14 cellular contexts compared by ENCODE assay signal in genomic region chr10:13865758-13866491, GRCh38.
DNase-seq lines count a peak whose midpoint lies in the region; ATAC-seq and TF ChIP-seq lines count a peak whose summit lies in the region.
"Had no signal": no experiment of that assay in that cellular context is flagged by ENCODE, and none has a peak within 500 bp of the region (broad histone marks: within the 10 kb centered on the region; RNA-seq: fewer than 3 reads in every experiment).

No MANE protein-coding gene starts in this region.

- 63% methylated on average over 12 of the region's 12 CpGs for WGBS in heart right ventricle, 2 donors

- TF ChIP-seq RAD21 in HCT116 (IDR thresholded peaks at IDR 0.05; ENCODE audit: low read depth): no peak

- POLR2A ChIA-PET in HCT116 (lab: Charles Lee): no interaction called here
- POLR2A ChIA-PET in WTC11 (lab: Charles Lee): no interaction called here

- RAD21 ChIA-PET in HCT116 (lab: Charles Lee; ENCODE audit: low non-redundant PET in 1 of 2, low total read pairs in 2 of 2, uncharacterized antibody in 2 of 2, unreplicated experiment in 2 of 2): no interaction called here

- CTCF ChIA-PET in HCT116 (lab: Charles Lee) (no interaction called here), WTC11 (lab: Charles Lee) (no interaction called here)

- no peaks in the 10 kb centered on the region for H3K27me3 Mint-ChIP-seq in WTC11 (ENCODE audit: low read depth)
- H3K27me3 Mint-ChIP-seq: stimulated activated naive CD8-positive, alpha-beta T cell treated with anti-CD3 and anti-CD28 coated beads, Interleukin-15, Interleukin-2, amounts not matched to agents 100 ng/mL and 50 ng/mL, for 24 hours had no signal

- peak overlapping the region; percentile 93 for H3K27ac Mint-ChIP-seq in WTC11
- H3K27ac Mint-ChIP-seq: activated CD8-positive, alpha-beta memory T cell treated with anti-CD3 and anti-CD28 coated beads, Interleukin-2, amount 10 ng/mL, durations not matched to agents 7 days and 5 days; stimulated activated naive CD8-positive, alpha-beta T cell treated with anti-CD3 and anti-CD28 coated beads, Interleukin-15, Interleukin-2, amounts not matched to agents 100 ng/mL and 50 ng/mL, for 24 hours had no signal

- no peaks in the 10 kb centered on the region for H4K20me1 ChIP-seq in HCT116 (ENCODE audit: insufficient read depth)

- H3K4me3 ChIP-seq in HCT116 (replicated peaks in 1 of 2; ENCODE audit: low read depth in 1 of 2, low read length in 2 of 2): peak overlapping the region; percentile 13 to 47
- H3K4me3 ChIP-seq in heart right ventricle: peak overlapping the region in 4 of 10 donors; percentile 2 to 20 (median 9)
- H3K4me3 ChIP-seq in skeletal muscle cell (ENCODE audit: low read depth, low read length): no peak overlapping the region
- H3K4me3 ChIP-seq: SK-N-MC had no signal

- H3K4me3 Mint-ChIP-seq in WTC11: no peak overlapping the region
- H3K4me3 Mint-ChIP-seq: activated CD8-positive, alpha-beta memory T cell treated with anti-CD3 and anti-CD28 coated beads, Interleukin-2, amount 10 ng/mL, durations not matched to agents 7 days and 5 days; stimulated activated naive CD8-positive, alpha-beta T cell treated with anti-CD3 and anti-CD28 coated beads, Interleukin-15, Interleukin-2, amounts not matched to agents 100 ng/mL and 50 ng/mL, for 24 hours had no signal

- peaks cover 32% of the 10 kb centered on the region for H3K4me1 Mint-ChIP-seq in WTC11
- H3K4me1 Mint-ChIP-seq: activated CD8-positive, alpha-beta memory T cell treated with anti-CD3 and anti-CD28 coated beads, Interleukin-2, amount 10 ng/mL, durations not matched to agents 7 days and 5 days had no signal

- H3K36me3 ChIP-seq in HCT116 (ENCODE audit: control insufficient read depth in 1 of 2, insufficient read depth in 2 of 2, low read length in 2 of 2): no peaks in the 10 kb centered on the region
- H3K36me3 ChIP-seq in heart right ventricle: no peaks in the 10 kb centered on the region

- peaks cover 18 to 19% of the 10 kb centered on the region in 2 experiments for H3K4me1 ChIP-seq in HCT116 (ENCODE audit: control insufficient read depth in 1 of 2, insufficient read depth in 2 of 2, low read length in 2 of 2)
- H3K4me1 ChIP-seq in heart right ventricle: peaks cover 0 to 50% (median 29%) of the 10 kb centered on the region in 9 donors

- H3K27ac ChIP-seq in HCT116 (ENCODE audit: low read depth, low read length): peak overlapping the region; percentile 23; the same call in 1 of the 2 replicates
- H3K27ac ChIP-seq in heart right ventricle: peak overlapping the region; percentile 10 to 85 (median 67)
- H3K27ac ChIP-seq: SK-N-MC had no signal

- TF ChIP-seq POLR2A in HCT116 (IDR thresholded peaks at IDR 0.05; ENCODE audit: borderline replicate concordance, extremely low read depth, insufficient read depth, insufficient read length): no peak

- DNase-seq in HCT116 (ENCODE audit: low read depth, low spot score) (peak; percentile 21), WTC11 (ENCODE audit: low spot score) (no peak), heart right ventricle (peak; percentile 32 to 49), skeletal muscle cell (ENCODE audit: low read depth) (peak; percentile 52), superior temporal gyrus (ENCODE audit: extremely low spot score) (no peak), NOMO-1 treated with dmso at 0.1 percent for 144 hours (lab: John Stamatoyannopoulos, UW; ENCODE audit: unreplicated experiment) (no peak)
- DNase-seq: activated CD8-positive, alpha-beta memory T cell treated with anti-CD3 and anti-CD28 coated beads, Interleukin-2, amount 10 ng/mL, durations not matched to agents 7 days and 5 days; central memory CD4-positive, alpha-beta T cell; left colon; NCI-H1694 had no signal

- H3K9me2 ChIP-seq in HCT116 (ENCODE audit: insufficient read depth): no peaks in the 10 kb centered on the region

- peak overlapping the region; percentile 75 for H2AFZ ChIP-seq in HCT116 (ENCODE audit: low read depth, low read length, poor library complexity, severe bottlenecking)

- intact Hi-C loops in HCT116 (cut with micrococcal nuclease): no loop called here
- intact Hi-C loops in heart right ventricle (cut with DNase I): no loop called here

- ATAC-seq in HCT116 (peak; percentile 91), WTC11 (peak; percentile 90), heart right ventricle (peak; percentile 73 to 89 (median 82)), GM21390 (IDR thresholded peaks at IDR 0.05; ENCODE audit: unreplicated experiment) (no peak), HG02759 (IDR thresholded peaks at IDR 0.05; ENCODE audit: unreplicated experiment) (no peak)
- ATAC-seq: activated CD8-positive, alpha-beta memory T cell treated with anti-CD3 and anti-CD28 coated beads, Interleukin-2, amount 10 ng/mL, durations not matched to agents 7 days and 5 days; left colon had no signal

- H3K4me2 ChIP-seq in HCT116 (ENCODE audit: low read length): peak overlapping the region; percentile 84

- H3K79me2 ChIP-seq in HCT116 (ENCODE audit: insufficient read depth, low read length): no peaks in the 10 kb centered on the region

- peak overlapping the region; percentile 13; the same call in 1 of the 2 replicates for H3K9ac ChIP-seq in HCT116 (ENCODE audit: low read length)

- TF ChIP-seq CTCF in HCT116 (IDR thresholded peaks at IDR 0.05 in 2 of 3, conservative IDR thresholded peaks at IDR 0.05 in 1 of 3; ENCODE audit: borderline replicate concordance in 1 of 3, insufficient read depth in 1 of 3, low read depth in 2 of 3, low read length in 2 of 3) (no peak), WTC11 (IDR thresholded peaks at IDR 0.05) (no peak), heart right ventricle (IDR thresholded peaks at IDR 0.05) (no peak)

- no peaks in the 10 kb centered on the region for H3K36me3 Mint-ChIP-seq in WTC11
- H3K36me3 Mint-ChIP-seq: activated CD8-positive, alpha-beta memory T cell treated with anti-CD3 and anti-CD28 coated beads, Interleukin-2, amount 10 ng/mL, durations not matched to agents 7 days and 5 days had no signal

- no peaks in the 10 kb centered on the region for H3K27me3 ChIP-seq in HCT116 (ENCODE audit: insufficient read depth, low read length)
- H3K27me3 ChIP-seq in heart right ventricle: no peaks in the 10 kb centered on the region

- no peaks in the 10 kb centered on the region for H3K9me3 Mint-ChIP-seq in WTC11
- H3K9me3 Mint-ChIP-seq: stimulated activated naive CD8-positive, alpha-beta T cell treated with anti-CD3 and anti-CD28 coated beads, Interleukin-15, Interleukin-2, amounts not matched to agents 100 ng/mL and 50 ng/mL, for 24 hours had no signal

- no peaks in the 10 kb centered on the region for H3K9me3 ChIP-seq in HCT116 (ENCODE audit: control insufficient read depth in 1 of 2, insufficient read depth in 1 of 2, low read depth in 1 of 2, low read length in 2 of 2)
- H3K9me3 ChIP-seq in heart right ventricle: no peaks in the 10 kb centered on the region

- BruUV-seq in HCT116 (replicated peaks; lab: Mats Ljungman, UMichigan): no TSS peak

TF ChIP-seq in HCT116, 20 proteins besides CTCF, POLR2A, EP300 and RAD21 (continues in another document):
- TF ChIP-seq SP1 (IDR thresholded peaks at IDR 0.05; ENCODE audit: low read depth) (peak; percentile 58; the same call in 1 of the 2 replicates), ZFX (IDR thresholded peaks at IDR 0.05) (no peak), CBX3 (IDR thresholded peaks at IDR 0.05; ENCODE audit: low read depth) (0 out of 2 replicates have a peak, but pooled peaks have one; percentile 21), SIN3A (IDR thresholded peaks at IDR 0.05; ENCODE audit: low read depth) (no peak), MAX (IDR thresholded peaks at IDR 0.05) (peak; percentile 30; the same call in 1 of the 2 replicates), JUND (IDR thresholded peaks at IDR 0.05) (peak; percentile 57)

TF ChIP-seq in WTC11, 78 proteins besides CTCF, POLR2A, EP300 and RAD21:
- TF ChIP-seq NR2C2 (CRISPR knock-in tag; IDR thresholded peaks at IDR 0.05): peak; percentile 77
- no peak for TF ChIP-seq CDX4 (CRISPR knock-in tag; IDR thresholded peaks at IDR 0.05; ENCODE audit: borderline replicate concordance)
TF ChIP-seq in WTC11: peak in this region for 1.

Comparison
In these comparisons a context has a peak if more than half of its experiments do, and no peak if none do; other contexts are left out.
1. ATAC-seq: peak in HCT116 (single experiment), WTC11 (single experiment) and heart right ventricle (8 of 8); none in GM21390 (single experiment) and HG02759 (single experiment).
2. DNase-seq: peak in HCT116 (single experiment), heart right ventricle (2 of 2) and skeletal muscle cell (single experiment); none in WTC11 (single experiment), superior temporal gyrus (single experiment) and NOMO-1 treated with dmso at 0.1 percent for 144 hours (single experiment).
3. Of the 4 proteins assayed by ChIP-seq in both WTC11 and HCT116: peak only in WTC11: none; only in HCT116: MAX and SP1; in both: none; in neither: 2.